Comparison of ENCODE assay signal across 8 cellular contexts in the genomic region with DNA sequence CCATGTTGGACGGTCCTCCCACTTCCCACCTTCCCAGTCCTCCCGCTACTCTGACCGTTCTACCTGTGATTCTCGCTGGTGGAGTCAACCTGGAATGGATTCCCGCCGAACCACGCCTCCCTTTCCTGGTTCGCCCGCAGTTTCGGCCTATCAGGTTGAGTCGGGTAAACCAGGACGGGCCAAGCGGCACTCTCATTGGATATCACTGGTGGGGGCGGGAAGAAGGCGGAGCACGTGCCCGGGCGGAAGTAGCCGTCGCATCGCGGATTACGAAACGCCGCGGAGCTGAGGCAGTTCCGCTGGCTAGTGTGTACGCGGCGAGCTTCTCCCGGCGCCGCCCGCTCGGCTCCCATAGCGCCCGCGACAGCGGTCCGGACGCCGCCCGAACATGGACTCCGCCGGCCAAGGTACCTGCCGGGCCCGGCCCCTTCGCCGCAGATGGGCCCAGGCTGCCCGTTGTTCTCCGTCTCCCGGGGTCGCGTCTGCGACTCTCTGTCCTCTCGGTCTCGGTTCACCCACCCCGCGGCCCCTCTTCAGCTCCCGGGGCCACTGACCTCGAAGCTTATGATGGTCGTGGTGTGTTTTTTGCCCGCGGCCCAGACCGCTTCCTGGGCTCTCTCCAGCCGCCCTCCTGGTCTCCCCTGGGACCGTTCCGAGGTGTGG. TPM values are rescaled to one million over a fixed set of nuclear protein-coding genes. Genes with fewer than 3 reads are reported as not detected.
DNase-seq lines count a peak whose midpoint lies in the region; ATAC-seq, FAIRE-seq and TF ChIP-seq lines count a peak whose summit lies in the region.

TPD52L2 (plus strand) TSS at position 293 of the 663 bp plus-strand sequence; CDS start at position 389, 96 bp downstream.

- peak within 1 kb of the TSS; percentile 96 for H3K4me3 Mint-ChIP-seq in activated naive CD8-positive, alpha-beta T cell treated with anti-CD3 and anti-CD28 coated beads, Interleukin-2, amount 50 U/mL, for 24 hours

- H3K9me3 ChIP-seq in pancreas (no peaks in the 10 kb centered on the region), tibial artery (no peaks in the 10 kb centered on the region)

- H3K9me3 Mint-ChIP-seq in activated naive CD8-positive, alpha-beta T cell treated with anti-CD3 and anti-CD28 coated beads, Interleukin-2, amount 50 U/mL, for 24 hours: no peaks in the 10 kb centered on the region

- peaks cover 5 to 14% (median 6%) of the 10 kb centered on the region in 3 donors for H3K4me1 ChIP-seq in pancreas
- peaks cover 0 to 44% (median 24%) of the 10 kb centered on the region in 4 donors for H3K4me1 ChIP-seq in tibial artery

- H3K27ac Mint-ChIP-seq in activated naive CD8-positive, alpha-beta T cell treated with anti-CD3 and anti-CD28 coated beads, Interleukin-2, amount 50 U/mL, for 24 hours: peak within 1 kb of the TSS; percentile 97

- H3K27me3 Mint-ChIP-seq in activated naive CD8-positive, alpha-beta T cell treated with anti-CD3 and anti-CD28 coated beads, Interleukin-2, amount 50 U/mL, for 24 hours: no peaks in the 10 kb centered on the region

- WGBS in pancreas, 2 donors: 0% methylated on average over 67 to 68 of the region's 68 CpGs

- H3K27ac ChIP-seq in pancreas: peak within 1 kb of the TSS; percentile 87 to 94 (median 90)
- H3K27ac ChIP-seq in tibial artery: peak within 1 kb of the TSS; percentile 88 to 99

- ATAC-seq in HG02759 (IDR thresholded peaks at IDR 0.05; ENCODE audit: unreplicated experiment) (peak; percentile 78), Right ventricle myocardium superior (ENCODE audit: poor library complexity) (peak; percentile 96), pancreas (peak; percentile 90 to 94 (median 92))
- ATAC-seq in activated naive CD8-positive, alpha-beta T cell treated with anti-CD3 and anti-CD28 coated beads, Interleukin-2, amount 50 U/mL, for 24 hours: peak; percentile 86

- TF ChIP-seq CTCF in GM12864 (IDR thresholded peaks at IDR 0.05; ENCODE audit: low read depth, low read length, missing control alignments) (no peak), pancreas (IDR thresholded peaks at IDR 0.05) (no peak), tibial artery (IDR thresholded peaks at IDR 0.05) (no peak)

- peak; percentile 34 for FAIRE-seq in pancreas (lab: Jason Lieb, UNC)

- H3K27me3 ChIP-seq in pancreas: no peaks in the 10 kb centered on the region
- H3K27me3 ChIP-seq in tibial artery: no peaks in the 10 kb centered on the region

- H3K4me3 ChIP-seq in GM12864 (ENCODE audit: low read depth, low read length) (peak within 1 kb of the TSS; percentile 98), pancreas (peak within 1 kb of the TSS; percentile 89 to 95 (median 92)), tibial artery (peak within 1 kb of the TSS; percentile 81 to 98)

- H3K4me1 Mint-ChIP-seq in activated naive CD8-positive, alpha-beta T cell treated with anti-CD3 and anti-CD28 coated beads, Interleukin-2, amount 50 U/mL, for 24 hours: peaks cover 37% of the 10 kb centered on the region

- DNase-seq in GM12864 (ENCODE audit: low read depth) (peak; percentile 96), NCI-H1417 treated with DMSO at 0.1 percent for 48 hours (lab: John Stamatoyannopoulos, UW) (peak; percentile 98), SW480 (ENCODE audit: low spot score) (peak; percentile 100), Right ventricle myocardium superior (peak; percentile 99), pancreas (peak; percentile 95 to 100 (median 99)), tibial artery (peak; percentile 99)
- DNase-seq in activated naive CD8-positive, alpha-beta T cell treated with anti-CD3 and anti-CD28 coated beads, Interleukin-2, amount 50 U/mL, for 24 hours: peak; percentile 98

- intact Hi-C loops in Right ventricle myocardium superior (cut with DNase I): loop anchor here (5.0 kb wide), 2 partner anchors 38 to 78 kb away; no protein-coding TSS in a partner anchor
- intact Hi-C loops in pancreas (cut with DNase I): no loop called here
- intact Hi-C loops in tibial artery (cut with DNase I; ENCODE audit: low total_unique reads): loop anchor here (5.0 to 10.0 kb wide), 4 partner anchors 78 to 330 kb away; partner anchors contain the start of genes GMEB2, LIME1, PTK6 and SLC2A4RG

- H3K36me3 Mint-ChIP-seq in activated naive CD8-positive, alpha-beta T cell treated with anti-CD3 and anti-CD28 coated beads, Interleukin-2, amount 50 U/mL, for 24 hours (ENCODE audit: low read depth): peaks cover 21% of the 10 kb centered on the region

- peaks cover 5 to 16% (median 6%) of the 10 kb centered on the region in 3 donors for H3K36me3 ChIP-seq in pancreas
- H3K36me3 ChIP-seq in tibial artery: peaks cover 16 to 39% (median 24%) of the 10 kb centered on the region in 3 donors

RNA-seq across cellular contexts. Expression of gene TPD52L2, which starts in this region (rescaled TPM):
- total RNA-seq in Right ventricle myocardium superior: 69.0 TPM
- 10 to 100 TPM; 16.3 to 35.0 (median 22.3) TPM for total RNA-seq in pancreas
- 10 to 100 TPM; 33.8 to 47.3 TPM for polyA plus RNA-seq in pancreas

Comparison
In these comparisons a context has a peak if more than half of its experiments do, and no peak if none do; other contexts are left out.
1. Peak in every context shown above with its lines: DNase-seq, ATAC-seq, H3K4me3 ChIP-seq and H3K27ac ChIP-seq.
2. intact Hi-C loops: an anchor here in Right ventricle myocardium superior (5.0 kb wide) and tibial artery (5.0 to 10.0 kb wide); none called in pancreas.